In genomic region chr1:44842763-44843655, GRCh38 we compare ENCODE assay signal across 9 cellular contexts. TPM values are rescaled to one million over a fixed set of nuclear protein-coding genes. Genes with fewer than 3 reads are reported as not detected.
A peak's percentile ranks its signal among the peaks of the same experiment; 100 is the strongest.
DNase-seq lines count a peak whose midpoint lies in the region; ATAC-seq, FAIRE-seq and TF ChIP-seq lines count a peak whose summit lies in the region.
"Had no signal": no experiment of that assay in that cellular context is flagged by ENCODE, and none has a peak within 500 bp of the region (broad histone marks: within the 10 kb centered on the region; RNA-seq: fewer than 3 reads in every experiment).

A gene with protein sequence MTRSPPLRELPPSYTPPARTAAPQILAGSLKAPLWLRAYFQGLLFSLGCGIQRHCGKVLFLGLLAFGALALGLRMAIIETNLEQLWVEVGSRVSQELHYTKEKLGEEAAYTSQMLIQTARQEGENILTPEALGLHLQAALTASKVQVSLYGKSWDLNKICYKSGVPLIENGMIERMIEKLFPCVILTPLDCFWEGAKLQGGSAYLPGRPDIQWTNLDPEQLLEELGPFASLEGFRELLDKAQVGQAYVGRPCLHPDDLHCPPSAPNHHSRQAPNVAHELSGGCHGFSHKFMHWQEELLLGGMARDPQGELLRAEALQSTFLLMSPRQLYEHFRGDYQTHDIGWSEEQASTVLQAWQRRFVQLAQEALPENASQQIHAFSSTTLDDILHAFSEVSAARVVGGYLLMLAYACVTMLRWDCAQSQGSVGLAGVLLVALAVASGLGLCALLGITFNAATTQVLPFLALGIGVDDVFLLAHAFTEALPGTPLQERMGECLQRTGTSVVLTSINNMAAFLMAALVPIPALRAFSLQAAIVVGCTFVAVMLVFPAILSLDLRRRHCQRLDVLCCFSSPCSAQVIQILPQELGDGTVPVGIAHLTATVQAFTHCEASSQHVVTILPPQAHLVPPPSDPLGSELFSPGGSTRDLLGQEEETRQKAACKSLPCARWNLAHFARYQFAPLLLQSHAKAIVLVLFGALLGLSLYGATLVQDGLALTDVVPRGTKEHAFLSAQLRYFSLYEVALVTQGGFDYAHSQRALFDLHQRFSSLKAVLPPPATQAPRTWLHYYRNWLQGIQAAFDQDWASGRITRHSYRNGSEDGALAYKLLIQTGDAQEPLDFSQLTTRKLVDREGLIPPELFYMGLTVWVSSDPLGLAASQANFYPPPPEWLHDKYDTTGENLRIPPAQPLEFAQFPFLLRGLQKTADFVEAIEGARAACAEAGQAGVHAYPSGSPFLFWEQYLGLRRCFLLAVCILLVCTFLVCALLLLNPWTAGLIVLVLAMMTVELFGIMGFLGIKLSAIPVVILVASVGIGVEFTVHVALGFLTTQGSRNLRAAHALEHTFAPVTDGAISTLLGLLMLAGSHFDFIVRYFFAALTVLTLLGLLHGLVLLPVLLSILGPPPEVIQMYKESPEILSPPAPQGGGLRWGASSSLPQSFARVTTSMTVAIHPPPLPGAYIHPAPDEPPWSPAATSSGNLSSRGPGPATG (minus strand): TSS chr1:44843253. CDS start chr1:44842932, 321 bp downstream.

- no peaks in the 10 kb centered on the region for H3K36me3 ChIP-seq in adipocyte (ENCODE audit: control insufficient read depth, insufficient read depth, low read length, severe bottlenecking)

- intact Hi-C loops in Right ventricle myocardium inferior (cut with DNase I) = no loop called here

- DNase-seq in AG08395 (ENCODE audit: low spot score) (peak; percentile 86), GM12891 (ENCODE audit: insufficient read length, low spot score) (peak; percentile 71), NCI-H510A treated with DMSO at 0.1 percent for 48 hours (lab: John Stamatoyannopoulos, UW) (peak; percentile 39), adipocyte (ENCODE audit: low read depth) (peak; percentile 81), Right ventricle myocardium inferior (ENCODE audit: missing footprints) (peak; percentile 86), omental fat pad (ENCODE audit: low spot score) (no peak)

- FAIRE-seq in GM12891 (lab: Jason Lieb, UNC) = peak; percentile 9

- no peaks in the 10 kb centered on the region for H3K9me3 ChIP-seq in adipocyte (ENCODE audit: control insufficient read depth, low read length)

- TF ChIP-seq CTCF in omental fat pad (IDR thresholded peaks at IDR 0.05) = no peak

- H3K9ac ChIP-seq in adipocyte (ENCODE audit: low read length) = peak within 1 kb of the TSS; percentile 72

- peak within 1 kb of the TSS; percentile 76 for H3K4me3 ChIP-seq in adipocyte (ENCODE audit: low read length)

- TF ChIP-seq POLR2A in GM12891 (IDR thresholded peaks at IDR 0.05; ENCODE audit: low read depth, low read length) = no peak

- H3K4me1 ChIP-seq in adipocyte (ENCODE audit: control insufficient read depth, insufficient read depth, low read length) = no peaks in the 10 kb centered on the region

- ATAC-seq in Right ventricle myocardium inferior (peak; percentile 91), omental fat pad (ENCODE audit: low FRiP score) (peak; percentile 71), GM21423 (IDR thresholded peaks at IDR 0.05; ENCODE audit: unreplicated experiment) (no peak), GM21576 (IDR thresholded peaks at IDR 0.05; ENCODE audit: unreplicated experiment) (no peak)
- ATAC-seq: HCT116 had no signal

- no peaks in the 10 kb centered on the region for H3K27me3 ChIP-seq in adipocyte (replicated peaks; ENCODE audit: control insufficient read depth, insufficient read depth, low read length)

TF ChIP-seq in GM12891, 5 proteins besides CTCF, POLR2A, EP300 and RAD21:
- no peak for TF ChIP-seq POLR2AphosphoS5 (IDR thresholded peaks at IDR 0.05; ENCODE audit: low read depth, low read length)
- TF ChIP-seq TAF1 (IDR thresholded peaks at IDR 0.05; ENCODE audit: low read depth, low read length) = no peak
- no peak for TF ChIP-seq PAX5 (IDR thresholded peaks at IDR 0.05; ENCODE audit: insufficient read depth, low read length, severe bottlenecking)
- no peak for TF ChIP-seq SPI1 (IDR thresholded peaks at IDR 0.05; ENCODE audit: low read depth, low read length)
- no peak for TF ChIP-seq POU2F2 (IDR thresholded peaks at IDR 0.05; ENCODE audit: low read depth, low read length)

RNA-seq across cellular contexts. Expression of the gene that starts here (rescaled TPM):
- 0.06 TPM for polyA plus RNA-seq in GM12891 (2012; ENCODE audit: low read depth, missing spikeins)
- 0.43 TPM for total RNA-seq in Right ventricle myocardium inferior
- total RNA-seq in omental fat pad = under 1 TPM; 0.09 to 0.63 (median 0.43) TPM

Comparison
In these comparisons a context has a peak if more than half of its experiments do, and no peak if none do; other contexts are left out.
1. Peak in DNase-seq and ATAC-seq in Right ventricle myocardium inferior; RNA of the gene not detected or under 1 TPM.
2. Peak in ATAC-seq in omental fat pad; RNA of the gene not detected or under 1 TPM.